In the genomic region with DNA sequence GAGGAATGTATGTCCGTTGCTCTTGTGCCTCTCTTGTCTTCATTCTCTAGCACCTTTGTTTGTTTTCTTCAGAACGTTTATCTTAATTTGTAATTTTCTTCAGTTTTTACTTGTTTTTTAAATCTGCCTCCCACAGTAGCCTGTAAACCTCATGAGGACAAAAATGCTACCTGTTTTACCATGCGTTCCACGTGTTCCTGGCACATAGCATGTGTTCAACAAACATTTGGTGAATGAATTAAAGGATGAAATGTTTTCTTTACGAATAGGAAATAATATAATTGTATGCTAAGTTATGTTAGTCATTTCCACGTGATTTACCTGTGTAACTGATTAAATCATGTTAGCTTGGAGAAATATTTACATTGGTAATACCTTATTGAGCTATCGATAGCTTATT, we compare ENCODE assay signal across 11 cellular contexts. TPM values are rescaled to one million over a fixed set of nuclear protein-coding genes. Genes with fewer than 3 reads are reported as not detected.
DNase-seq lines count a peak whose midpoint lies in the region; ATAC-seq and TF ChIP-seq lines count a peak whose summit lies in the region.
"Had no signal": no experiment of that assay in that cellular context is flagged by ENCODE, and none has a peak within 500 bp of the region (broad histone marks: within the 10 kb centered on the region; RNA-seq: fewer than 3 reads in every experiment).

No MANE protein-coding gene starts in this region.

- TF ChIP-seq CTCF in DND-41 (IDR thresholded peaks at IDR 0.05; ENCODE audit: borderline replicate concordance, extremely low read depth, low read length, poor library complexity, severe bottlenecking) (no peak), KMS-11 (conservative IDR thresholded peaks at IDR 0.05; ENCODE audit: low read depth, low read length) (no peak), brain (conservative IDR thresholded peaks at IDR 0.05) (no peak), heart right ventricle (IDR thresholded peaks at IDR 0.05) (no peak)

- H2AFZ ChIP-seq in DND-41 (ENCODE audit: low read depth, low read length) (no peak overlapping the region), KMS-11 (ENCODE audit: low read depth) (no peak overlapping the region)

- POLR2A ChIA-PET in naive thymus-derived CD8-positive, alpha-beta T cell (lab: Charles Lee), result no interaction called here

- peaks cover 49% of the 10 kb centered on the region for H4K20me1 ChIP-seq in DND-41 (ENCODE audit: insufficient read depth, low read length)
- peaks cover 12% of the 10 kb centered on the region for H4K20me1 ChIP-seq in KMS-11 (ENCODE audit: insufficient read depth)

- 79 to 81% methylated on average over 7 of the region's 7 CpGs for WGBS in heart right ventricle, 2 donors

- DNase-seq in DND-41 (no peak), NCI-H510A treated with DMSO at 0.1 percent for 48 hours (lab: John Stamatoyannopoulos, UW) (no peak), NCI-H2081 (lab: John Stamatoyannopoulos, UW) (no peak), heart right ventricle (no peak), ACHN (no peak)
- no peak for DNase-seq in naive thymus-derived CD8-positive, alpha-beta T cell
- DNase-seq: foreskin melanocyte, NCI-H524 had no signal

- peaks cover 34% of the 10 kb centered on the region for H3K4me1 ChIP-seq in DND-41 (ENCODE audit: insufficient read depth, low read length)
- peaks cover 31% of the 10 kb centered on the region for H3K4me1 ChIP-seq in KMS-11 (ENCODE audit: low read depth, poor library complexity, severe bottlenecking)
- peaks cover 0 to 39% (median 36%) of the 10 kb centered on the region in 9 donors for H3K4me1 ChIP-seq in heart right ventricle

- peaks cover 14% of the 10 kb centered on the region for H3K27me3 Mint-ChIP-seq in brain
- peaks cover 0 to 1% (median 0%) of the 10 kb centered on the region in 5 donors for H3K27me3 Mint-ChIP-seq in naive thymus-derived CD8-positive, alpha-beta T cell

- H3K9ac ChIP-seq in DND-41 (ENCODE audit: low read depth, low read length), result peak overlapping the region; percentile 85
- H3K9ac ChIP-seq in KMS-11, result no peak overlapping the region; the same call in 1 of the 2 replicates

- H3K9me3 ChIP-seq in DND-41 (ENCODE audit: insufficient read depth, low read length, severe bottlenecking) (peaks cover 7% of the 10 kb centered on the region), heart right ventricle (peaks cover 5 to 25% (median 19%) of the 10 kb centered on the region in 11 donors)

- H3K27me3 ChIP-seq in DND-41 (ENCODE audit: insufficient read depth, low read length, poor library complexity), result no peaks in the 10 kb centered on the region
- H3K27me3 ChIP-seq in KMS-11 (ENCODE audit: insufficient read depth, low read depth), result no peaks in the 10 kb centered on the region
- no peaks in the 10 kb centered on the region for H3K27me3 ChIP-seq in heart right ventricle

- H3K4me2 ChIP-seq in DND-41 (ENCODE audit: insufficient read depth, low read length) (peak overlapping the region; percentile 76), KMS-11 (peak overlapping the region; percentile 86)

- H3K36me3 ChIP-seq in DND-41 (ENCODE audit: insufficient read depth, low read length), result peaks cover 38% of the 10 kb centered on the region
- H3K36me3 ChIP-seq in KMS-11 (ENCODE audit: insufficient read depth), result peaks cover 12% of the 10 kb centered on the region; the same call in 1 of the 2 replicates
- H3K36me3 ChIP-seq in heart right ventricle, result peaks cover 0 to 41% (median 7%) of the 10 kb centered on the region in 9 donors

- H3K27ac ChIP-seq in DND-41 (ENCODE audit: low read length) (peak overlapping the region; percentile 97; the same call in 1 of the 2 replicates), KMS-11 (no peak overlapping the region), heart right ventricle (no peak overlapping the region)
- H3K27ac ChIP-seq: thoracic aorta had no signal

- peaks cover 91% of the 10 kb centered on the region for H3K36me3 Mint-ChIP-seq in brain
- peaks cover 23 to 57% (median 33%) of the 10 kb centered on the region in 3 donors for H3K36me3 Mint-ChIP-seq in naive thymus-derived CD8-positive, alpha-beta T cell

- in situ Hi-C loops in ACHN (cut with HindIII; ENCODE audit: low pct_ligation_motif_present, low pct_unique_long_range_greater_than_20kb, low sequenced_read_pairs), result no loop called here

- H3K27ac Mint-ChIP-seq in brain, result peak overlapping the region; percentile 21 to 100 (median 50)
- peak overlapping the region in 9 of 10 donors; percentile 7 to 100 (median 62) for H3K27ac Mint-ChIP-seq in naive thymus-derived CD8-positive, alpha-beta T cell

- H3K4me1 Mint-ChIP-seq in brain, result peaks cover 34% of the 10 kb centered on the region
- H3K4me1 Mint-ChIP-seq in naive thymus-derived CD8-positive, alpha-beta T cell, result peaks cover 36 to 78% (median 63%) of the 10 kb centered on the region in 4 donors

- H3K79me2 ChIP-seq in DND-41 (ENCODE audit: insufficient read depth, low read length) (peaks cover 85% of the 10 kb centered on the region), KMS-11 (ENCODE audit: insufficient read depth, low read depth) (peaks cover 84% of the 10 kb centered on the region)

- H3K9me3 Mint-ChIP-seq in brain, result peaks cover 41 to 47% (median 43%) of the 10 kb centered on the region in 5 experiments
- peaks cover 5 to 20% (median 12%) of the 10 kb centered on the region in 9 donors for H3K9me3 Mint-ChIP-seq in naive thymus-derived CD8-positive, alpha-beta T cell

- intact Hi-C loops in heart right ventricle (cut with DNase I), result loop anchor here in 3 of 10 donors (10.0 kb wide), 1 partner anchor 88 kb away; no protein-coding TSS in a partner anchor

- peak overlapping the region in 1 of 2 experiments; percentile 95; a peak in 2 of 4 replicates for H3K4me3 ChIP-seq in DND-41 (ENCODE audit: low read depth in 1 of 2, low read length in 2 of 2)
- H3K4me3 ChIP-seq in KMS-11 (IDR thresholded peaks at IDR 0.05; ENCODE audit: insufficient read depth, low read depth, low read length), result no peak overlapping the region
- H3K4me3 ChIP-seq in heart right ventricle, result peak overlapping the region in 1 of 10 donors; percentile 92

- H3K4me3 Mint-ChIP-seq in brain, result peak overlapping the region; percentile 94 to 100 (median 97)
- peak overlapping the region; percentile 27 to 100 (median 99) for H3K4me3 Mint-ChIP-seq in naive thymus-derived CD8-positive, alpha-beta T cell

- ATAC-seq in DND-41 (ENCODE audit: insufficient read depth, low read depth), result no peak
- no peak for ATAC-seq in naive thymus-derived CD8-positive, alpha-beta T cell
- no peak for ATAC-seq in heart right ventricle

RNA-seq across cellular contexts. Expression of a gene that starts 2.2 kb away (rescaled TPM):
- 14.4 TPM for polyA plus RNA-seq in brain (ENCODE audit: insufficient read depth, low read depth, low replicate concordance)
- 100 to 1,000 TPM; 165 to 173 TPM for total RNA-seq in naive thymus-derived CD8-positive, alpha-beta T cell
- polyA plus RNA-seq in naive thymus-derived CD8-positive, alpha-beta T cell, result 10 to 100 TPM; 35.3 to 65.3 (median 41.0) TPM
- total RNA-seq in heart right ventricle, result 10 to 100 TPM; 30.5 to 44.6 (median 36.0) TPM
- 10 to 100 TPM in 1 of 2 donors, 1 to 10 TPM in 1; 9.5 to 25.8 TPM for polyA plus RNA-seq in heart right ventricle
